11 cellular contexts compared by ENCODE assay signal in genomic region chr4:100421356-100421978, GRCh38.
DNase-seq lines count a peak whose midpoint lies in the region; ATAC-seq and TF ChIP-seq lines count a peak whose summit lies in the region.
"Had no signal": no experiment of that assay in that cellular context is flagged by ENCODE, and none has a peak within 500 bp of the region (broad histone marks: within the 10 kb centered on the region; RNA-seq: fewer than 3 reads in every experiment).

No MANE protein-coding gene starts in this region.

- H3K23ac ChIP-seq in neuronal stem cell (ENCODE audit: low read depth, low read length, poor library complexity) = no peak overlapping the region

- no peak for TF ChIP-seq CTCF in omental fat pad (IDR thresholded peaks at IDR 0.05)

- H3K9me3 ChIP-seq in neuronal stem cell (replicated peaks in 1 of 2; ENCODE audit: control insufficient read depth in 2 of 2, insufficient read depth in 1 of 2, low read depth in 1 of 2, low read length in 2 of 2) = no peaks in the 10 kb centered on the region

- no peak overlapping the region for H3K4me3 ChIP-seq in neuronal stem cell (ENCODE audit: low read length in 2 of 2)
- H3K4me3 ChIP-seq: skin epidermis had no signal

- H2BK15ac ChIP-seq in neuronal stem cell (ENCODE audit: low read length) = no peak overlapping the region

- no peaks in the 10 kb centered on the region for H3K27me3 ChIP-seq in neuronal stem cell (ENCODE audit: control insufficient read depth in 3 of 3, insufficient read depth in 3 of 3, low read depth in 1 of 3, low read length in 3 of 3)

- peak; percentile 0 to 20 for DNase-seq in NCI-H2081 (lab: John Stamatoyannopoulos, UW)
- DNase-seq in NCI-H2081 treated with DMSO at 0.1 percent for 48 hours (lab: John Stamatoyannopoulos, UW) = no peak
- DNase-seq in NCI-H510A (lab: John Stamatoyannopoulos, UW) = peak; percentile 0
- peak; percentile 73 for DNase-seq in dermis blood vessel endothelial cell
- DNase-seq in neuronal stem cell (ENCODE audit: low spot score) = peak; percentile 14
- DNase-seq in omental fat pad (ENCODE audit: low spot score) = no peak
- DNase-seq in activated CD4-positive, alpha-beta T cell treated with anti-CD3 and anti-CD28 coated beads for 4 hours = no peak
- DNase-seq in ureter (ENCODE audit: low spot score) = no peak
- DNase-seq: activated B cell treated with CpG ODN at 0.5 μM for 24 hours; CD4-positive, CD25-positive, alpha-beta regulatory T cell had no signal

- no peak overlapping the region for H2BK5ac ChIP-seq in neuronal stem cell (ENCODE audit: low read length)

- H2BK120ac ChIP-seq in neuronal stem cell (ENCODE audit: low read depth, low read length) = no peak overlapping the region

- no peak overlapping the region for H4K91ac ChIP-seq in neuronal stem cell (ENCODE audit: low read depth, low read length, poor library complexity)

- H3K79me1 ChIP-seq in neuronal stem cell (ENCODE audit: low read depth, low read length) = no peaks in the 10 kb centered on the region

- H2AK5ac ChIP-seq in neuronal stem cell (ENCODE audit: low read depth, low read length) = no peak overlapping the region

- no peak overlapping the region for H3K4me2 ChIP-seq in neuronal stem cell (ENCODE audit: insufficient read depth, low read length, poor library complexity, severe bottlenecking)

- H3K4me1 ChIP-seq in neuronal stem cell (ENCODE audit: control insufficient read depth in 2 of 2, insufficient read depth in 1 of 2, low read depth in 1 of 2, low read length in 2 of 2) = no peaks in the 10 kb centered on the region

- no peak overlapping the region for H4K8ac ChIP-seq in neuronal stem cell (ENCODE audit: low read depth, low read length)

- no CpG with 5 or more reads among the region's 3 CpGs for WGBS in neuronal stem cell (ENCODE audit: extremely low coverage in 2 of 2, insufficient read length in 2 of 2, insufficient replicate concordance in 1 of 2), 2 donors

- no peak for ATAC-seq in omental fat pad (ENCODE audit: low FRiP score)

- no peak overlapping the region for H3K18ac ChIP-seq in neuronal stem cell (ENCODE audit: low read length)

- no peak overlapping the region for H3K27ac ChIP-seq in neuronal stem cell (replicated peaks; ENCODE audit: low read length)

- no peak overlapping the region for H3K4ac ChIP-seq in neuronal stem cell (ENCODE audit: low read length)

- no peak overlapping the region for H3K9ac ChIP-seq in neuronal stem cell (ENCODE audit: low read depth, low read length, poor library complexity)

- no peaks in the 10 kb centered on the region for H3K36me3 ChIP-seq in neuronal stem cell (replicated peaks in 1 of 2; ENCODE audit: control insufficient read depth in 2 of 2, insufficient read depth in 2 of 2, low read length in 2 of 2)

- no peak overlapping the region for H3K14ac ChIP-seq in neuronal stem cell (ENCODE audit: low read length)

- H2BK12ac ChIP-seq in neuronal stem cell (ENCODE audit: low read length) = no peak overlapping the region

- H2AFZ ChIP-seq in neuronal stem cell (ENCODE audit: low read length) = no peak overlapping the region

Comparison
In these comparisons a context has a peak if more than half of its experiments do, and no peak if none do; other contexts are left out.
1. DNase-seq: peak in NCI-H2081 (2 of 2), NCI-H510A (single experiment), dermis blood vessel endothelial cell (single experiment) and neuronal stem cell (single experiment); none in NCI-H2081 treated with DMSO at 0.1 percent for 48 hours (single experiment), omental fat pad (single experiment), activated CD4-positive, alpha-beta T cell treated with anti-CD3 and anti-CD28 coated beads for 4 hours (0 of 2) and ureter (single experiment).